In the genomic region with DNA sequence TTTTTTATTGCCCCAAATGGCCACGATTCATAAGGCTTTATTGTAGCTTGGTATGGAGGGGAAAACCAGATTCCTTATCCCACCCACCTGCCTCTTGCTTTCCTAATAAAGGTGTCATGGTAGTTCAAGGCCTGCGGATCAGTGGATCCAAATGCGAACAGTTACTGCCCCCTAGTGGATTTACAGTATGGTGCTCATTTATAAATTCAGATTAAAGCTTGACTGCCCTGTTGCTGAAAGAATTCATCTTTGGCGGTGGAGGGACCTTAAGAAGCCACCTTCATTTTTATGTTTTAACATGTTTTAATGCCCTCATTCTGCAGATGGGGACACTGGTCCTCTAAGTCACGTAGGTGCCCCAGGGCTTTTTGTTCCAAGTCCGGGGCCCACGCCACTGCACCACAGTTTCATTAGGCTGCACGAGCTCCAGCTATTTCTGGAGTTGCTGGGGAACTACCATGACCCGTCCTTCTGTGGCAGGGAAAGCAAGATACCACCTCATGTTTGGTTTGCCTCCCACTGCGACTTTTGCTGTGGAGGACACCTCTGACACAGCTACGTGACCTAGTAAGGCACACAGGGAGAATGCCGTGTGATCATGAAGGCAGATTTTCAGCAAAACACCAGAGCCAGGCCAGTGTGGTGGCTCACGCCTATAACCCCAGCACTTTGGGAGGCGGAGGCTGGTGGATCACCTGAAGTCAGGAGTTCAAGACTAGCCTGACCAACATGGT, we compare ENCODE assay signal across 8 cellular contexts. TPM values are rescaled to one million over a fixed set of nuclear protein-coding genes. Genes with fewer than 3 reads are reported as not detected.
DNase-seq lines count a peak whose midpoint lies in the region; ATAC-seq and TF ChIP-seq lines count a peak whose summit lies in the region.

No MANE protein-coding gene starts in this region.

- H3K9me3 ChIP-seq in HAP-1: peaks cover 4% of the 10 kb centered on the region
- H3K9me3 ChIP-seq in heart right ventricle: no peaks in the 10 kb centered on the region

- peaks cover 4% of the 10 kb centered on the region for H3K9me3 Mint-ChIP-seq in activated T-helper 1 cell treated with anti-CD3 and anti-CD28 coated beads, Interleukin-12 subunit alpha, Interleukin-12 subunit beta, Interleukin-2, Interleukin-4 antibody, amounts not matched to agents 30 ng/mL and 10 ng/mL and 1 ng/mL, durations not matched to agents 14 hours and 24 hours and 36 hours

- H3K36me3 ChIP-seq in HAP-1 (replicated peaks) (no peaks in the 10 kb centered on the region), heart right ventricle (no peaks in the 10 kb centered on the region)

- intact Hi-C loops in activated T-helper 1 cell treated with anti-CD3 and anti-CD28 coated beads, Interleukin-12 subunit alpha, Interleukin-12 subunit beta, Interleukin-2, Interleukin-4 antibody, amounts not matched to agents 30 ng/mL and 10 ng/mL and 1 ng/mL, durations not matched to agents 14 hours and 24 hours and 36 hours (cut with micrococcal nuclease): loop anchor here (1.0 to 5.0 kb wide), 7 partner anchors 15 to 360 kb away; partner anchors contain the start of genes FEN1, FTH1 and TMEM258
- intact Hi-C loops in heart right ventricle (cut with DNase I): loop anchor here in 8 of 10 donors (1.0 to 5.0 kb wide), 13 partner anchors 209 to 361 kb away; partner anchors contain the start of genes MYRF (in 2 of the 8) and FADS3 (in 1 of the 8)

- in situ Hi-C loops in HAP-1 (cut with MboI; ENCODE audit: low sequenced_read_pairs): loop anchor here (5.0 kb wide), 1 partner anchor 211 kb away; no protein-coding TSS in a partner anchor

- no peak overlapping the region for H3K27ac Mint-ChIP-seq in activated T-helper 1 cell treated with anti-CD3 and anti-CD28 coated beads, Interleukin-12 subunit alpha, Interleukin-12 subunit beta, Interleukin-2, Interleukin-4 antibody, amounts not matched to agents 30 ng/mL and 10 ng/mL and 1 ng/mL, durations not matched to agents 14 hours and 24 hours and 36 hours

- 40 to 41% methylated on average over 14 of the region's 14 CpGs for WGBS in heart right ventricle, 2 donors

- H3K4me1 ChIP-seq in HAP-1: no peaks in the 10 kb centered on the region
- peaks cover 13 to 48% (median 28%) of the 10 kb centered on the region in 9 donors for H3K4me1 ChIP-seq in heart right ventricle

- peaks cover 13% of the 10 kb centered on the region for H3K4me1 Mint-ChIP-seq in activated T-helper 1 cell treated with anti-CD3 and anti-CD28 coated beads, Interleukin-12 subunit alpha, Interleukin-12 subunit beta, Interleukin-2, Interleukin-4 antibody, amounts not matched to agents 30 ng/mL and 10 ng/mL and 1 ng/mL, durations not matched to agents 14 hours and 24 hours and 36 hours (ENCODE audit: low read depth)

- H3K27ac ChIP-seq in heart right ventricle: peak overlapping the region in 4 of 10 donors; percentile 31 to 59 (median 42)

- ATAC-seq in heart right ventricle (peak in 3 of 8 donors; percentile 28 to 36 (median 32)), GM18519 (IDR thresholded peaks at IDR 0.05; ENCODE audit: low FRiP score, unreplicated experiment) (no peak), HG03135 (IDR thresholded peaks at IDR 0.05; ENCODE audit: unreplicated experiment) (no peak)

- H3K27me3 Mint-ChIP-seq in activated T-helper 1 cell treated with anti-CD3 and anti-CD28 coated beads, Interleukin-12 subunit alpha, Interleukin-12 subunit beta, Interleukin-2, Interleukin-4 antibody, amounts not matched to agents 30 ng/mL and 10 ng/mL and 1 ng/mL, durations not matched to agents 14 hours and 24 hours and 36 hours (ENCODE audit: insufficient read depth): peaks cover 4% of the 10 kb centered on the region

- H3K36me3 Mint-ChIP-seq in activated T-helper 1 cell treated with anti-CD3 and anti-CD28 coated beads, Interleukin-12 subunit alpha, Interleukin-12 subunit beta, Interleukin-2, Interleukin-4 antibody, amounts not matched to agents 30 ng/mL and 10 ng/mL and 1 ng/mL, durations not matched to agents 14 hours and 24 hours and 36 hours (ENCODE audit: low read depth): no peaks in the 10 kb centered on the region

- no peaks in the 10 kb centered on the region for H3K27me3 ChIP-seq in HAP-1 (ENCODE audit: low read depth)
- no peaks in the 10 kb centered on the region for H3K27me3 ChIP-seq in heart right ventricle

- no peak overlapping the region for H3K4me3 Mint-ChIP-seq in activated T-helper 1 cell treated with anti-CD3 and anti-CD28 coated beads, Interleukin-12 subunit alpha, Interleukin-12 subunit beta, Interleukin-2, Interleukin-4 antibody, amounts not matched to agents 30 ng/mL and 10 ng/mL and 1 ng/mL, durations not matched to agents 14 hours and 24 hours and 36 hours

- H3K4me3 ChIP-seq in HAP-1 (no peak overlapping the region), heart right ventricle (no peak overlapping the region), retinal pigment epithelial cell (ENCODE audit: low read length) (no peak overlapping the region)

- peak; percentile 81 to 91 (median 88) for TF ChIP-seq CTCF in heart right ventricle (IDR thresholded peaks at IDR 0.05)
- peak; percentile 74 for TF ChIP-seq CTCF in retinal pigment epithelial cell (conservative IDR thresholded peaks at IDR 0.05; ENCODE audit: low read depth, low read length)

- DNase-seq in D341Med (ENCODE audit: low spot score) (peak; percentile 66), HAP-1 (ENCODE audit: low spot score in 2 of 2) (peak; percentile 50 to 70), NCI-H510A (lab: John Stamatoyannopoulos, UW) (peak; percentile 40), heart right ventricle (peak in 1 of 2 donors; percentile 57), retinal pigment epithelial cell (ENCODE audit: low read depth) (no peak)
- peak; percentile 12 for DNase-seq in activated T-helper 1 cell treated with anti-CD3 and anti-CD28 coated beads, Interleukin-12 subunit alpha, Interleukin-12 subunit beta, Interleukin-2, Interleukin-4 antibody, amounts not matched to agents 30 ng/mL and 10 ng/mL and 1 ng/mL, durations not matched to agents 14 hours and 24 hours and 36 hours (ENCODE audit: low spot score)

RNA-seq across cellular contexts. Expression of gene INCENP, which starts 15.6 kb away (rescaled TPM):
- 94.3 and 98.1 TPM in 2 replicates for total RNA-seq in activated T-helper 1 cell treated with anti-CD3 and anti-CD28 coated beads, Interleukin-12 subunit alpha, Interleukin-12 subunit beta, Interleukin-2, Interleukin-4 antibody, amounts not matched to agents 30 ng/mL and 10 ng/mL and 1 ng/mL, durations not matched to agents 14 hours and 24 hours and 36 hours
- 10 to 100 TPM in 8 of 10 donors, 1 to 10 TPM in 2; 8.2 to 20.0 (median 13.4) TPM for total RNA-seq in heart right ventricle
- 1 to 10 TPM; 2.1 to 2.7 TPM for polyA plus RNA-seq in heart right ventricle
